8 cellular contexts compared by ENCODE assay signal in genomic region chr13:36998624-36999041, GRCh38. TPM values are rescaled to one million over a fixed set of nuclear protein-coding genes. Genes with fewer than 3 reads are reported as not detected.
DNase-seq lines count a peak whose midpoint lies in the region; ATAC-seq and TF ChIP-seq lines count a peak whose summit lies in the region.

No MANE protein-coding gene starts in this region.

- H4K20me1 ChIP-seq in DOHH2 (ENCODE audit: control insufficient read depth, insufficient read depth, low read depth, low read length) (peaks cover 10% of the 10 kb centered on the region), osteoblast (ENCODE audit: insufficient read depth, low read length) (no peaks in the 10 kb centered on the region)

- TF ChIP-seq EP300 in gastroesophageal sphincter (IDR thresholded peaks at IDR 0.05), result no peak

- DNase-seq in NCI-H1092 treated with DMSO at 0.1 percent for 48 hours (lab: John Stamatoyannopoulos, UW), result peak; percentile 27
- peak; percentile 9 for DNase-seq in activated T-helper 1 cell treated with Interleukin-2 at 50 U/mL for 16 hours (ENCODE audit: low read depth)
- peak; percentile 34 for DNase-seq in osteoblast (ENCODE audit: insufficient read length, low spot score, missing footprints)
- DNase-seq in NCI-H2081 treated with DMSO at 0.1 percent for 48 hours (lab: John Stamatoyannopoulos, UW), result no peak
- no peak for DNase-seq in A172 (ENCODE audit: low spot score)
- DNase-seq in mucosa of gallbladder (ENCODE audit: low spot score), result no peak

- H3F3A ChIP-seq in DOHH2 (ENCODE audit: control insufficient read depth, insufficient read depth), result peaks cover 14% of the 10 kb centered on the region

- H2AFZ ChIP-seq in osteoblast (ENCODE audit: low read length), result peak overlapping the region; percentile 64

- H3K9me3 ChIP-seq in DOHH2 (ENCODE audit: control insufficient read depth, insufficient read depth, low read length) (no peaks in the 10 kb centered on the region), gastroesophageal sphincter (no peaks in the 10 kb centered on the region), osteoblast (ENCODE audit: low read depth, low read length) (no peaks in the 10 kb centered on the region)

- H3K4me3 ChIP-seq in DOHH2 (ENCODE audit: low read length) (peak overlapping the region; percentile 89), gastroesophageal sphincter (peak overlapping the region; percentile 86 to 96), osteoblast (ENCODE audit: insufficient read depth, low read length) (peak overlapping the region; percentile 94)

- H3K4me2 ChIP-seq in DOHH2 (ENCODE audit: low read length) (peak overlapping the region; percentile 88), osteoblast (ENCODE audit: insufficient read depth, low read length) (peak overlapping the region; percentile 93)

- no peak for ATAC-seq in gastroesophageal sphincter

- no peaks in the 10 kb centered on the region for H3K9me2 ChIP-seq in DOHH2 (replicated peaks; ENCODE audit: control insufficient read depth, low read length)

- H3K27me3 ChIP-seq in DOHH2 (ENCODE audit: control insufficient read depth, low read length), result no peaks in the 10 kb centered on the region
- H3K27me3 ChIP-seq in gastroesophageal sphincter, result no peaks in the 10 kb centered on the region
- H3K27me3 ChIP-seq in osteoblast (ENCODE audit: insufficient read depth, low read length), result no peaks in the 10 kb centered on the region

- H3K4me1 ChIP-seq in DOHH2 (ENCODE audit: control insufficient read depth, low read length) (peaks cover 23% of the 10 kb centered on the region), gastroesophageal sphincter (peaks cover 0 to 28% (median 15%) of the 10 kb centered on the region in 3 donors), osteoblast (ENCODE audit: insufficient read depth, low read length) (peaks cover 22% of the 10 kb centered on the region)

- H3K79me2 ChIP-seq in DOHH2 (ENCODE audit: control insufficient read depth, low read length) (peaks cover 84% of the 10 kb centered on the region), osteoblast (ENCODE audit: insufficient read depth, low read length) (peaks cover 61% of the 10 kb centered on the region)

- TF ChIP-seq CTCF in DOHH2 (IDR thresholded peaks at IDR 0.05; ENCODE audit: low read depth, low read length, poor library complexity, severe bottlenecking), result no peak
- TF ChIP-seq CTCF in gastroesophageal sphincter (IDR thresholded peaks at IDR 0.05), result no peak
- no peak for TF ChIP-seq CTCF in osteoblast (IDR thresholded peaks at IDR 0.05; ENCODE audit: extremely low read depth, low read depth, low read length)

- WGBS in gastroesophageal sphincter (ENCODE audit: low coverage in 1 of 2), 2 donors, result 0% methylated on average over 15 of the region's 21 CpGs; no CpG with 5 or more reads in 1 of the 2 donors

- H3K36me3 ChIP-seq in DOHH2 (ENCODE audit: control insufficient read depth, low read length), result peaks cover 69% of the 10 kb centered on the region
- peaks cover 0 to 23% of the 10 kb centered on the region in 2 donors for H3K36me3 ChIP-seq in gastroesophageal sphincter
- peaks cover 19% of the 10 kb centered on the region for H3K36me3 ChIP-seq in osteoblast (ENCODE audit: insufficient read depth, low read length)

- peak overlapping the region; percentile 93 for H3K27ac ChIP-seq in DOHH2 (ENCODE audit: low read depth, low read length)
- peak overlapping the region in 3 of 4 donors; percentile 75 to 96 (median 94) for H3K27ac ChIP-seq in gastroesophageal sphincter
- peak overlapping the region; percentile 84 for H3K27ac ChIP-seq in osteoblast (ENCODE audit: low read depth, low read length)

- TF ChIP-seq POLR2A in gastroesophageal sphincter (IDR thresholded peaks at IDR 0.05), result no peak

RNA-seq across cellular contexts. Expression of gene ALG5, which starts 0.5 kb away (rescaled TPM):
- total RNA-seq in gastroesophageal sphincter, result 10 to 100 TPM; 16.5 to 24.0 (median 22.4) TPM
- total RNA-seq in osteoblast, result 39.4 and 42.1 TPM in 2 replicates
- 34.4 and 41.0 TPM in 2 replicates for total RNA-seq in A172 (2014; rRNA removed; shearing (Covaris generic))
- total RNA-seq in mucosa of gallbladder, result 39.4 TPM

RNA-seq across cellular contexts. Expression of gene EXOSC8, which starts 2.0 kb away (rescaled TPM):
- total RNA-seq in gastroesophageal sphincter (10 to 100 TPM; 20.3 to 28.4 (median 24.8) TPM), osteoblast (25.7 and 28.6 TPM in 2 replicates), mucosa of gallbladder (25.0 TPM)
- total RNA-seq in A172 (2014; rRNA removed; shearing (Covaris generic)), result 61.2 and 81.1 TPM in 2 replicates

Comparison
In these comparisons a context has a peak if more than half of its experiments do, and no peak if none do; other contexts are left out.
1. DNase-seq: peak in NCI-H1092 treated with DMSO at 0.1 percent for 48 hours (single experiment), activated T-helper 1 cell treated with Interleukin-2 at 50 U/mL for 16 hours (single experiment) and osteoblast (single experiment); none in NCI-H2081 treated with DMSO at 0.1 percent for 48 hours (single experiment), A172 (single experiment) and mucosa of gallbladder (single experiment).
2. Peak in every context shown above with its lines, with median percentiles within 50 percentile points of each other: H3K27ac ChIP-seq and H3K4me3 ChIP-seq.